ENCODE assay signal across 26 cellular contexts in the genomic region with DNA sequence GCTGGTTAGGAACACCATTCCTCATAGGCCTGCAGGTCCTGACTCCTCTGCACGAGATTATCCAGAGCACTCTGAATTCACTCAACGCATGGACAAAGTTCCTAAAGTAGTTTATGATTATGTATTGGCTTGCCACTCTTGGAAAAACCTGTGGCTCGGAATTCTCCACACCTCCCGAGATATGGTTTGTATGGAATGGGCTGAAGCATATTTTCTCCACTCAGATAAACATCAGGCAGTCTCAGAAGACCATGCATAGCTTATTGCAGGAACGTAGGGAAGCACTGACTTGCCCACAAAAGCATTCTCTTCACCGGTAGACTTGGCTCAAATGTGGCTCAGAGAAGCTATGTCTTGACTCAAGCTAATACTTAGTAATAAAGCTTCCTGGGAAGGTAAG.
DNase-seq lines count a peak whose midpoint lies in the region; ATAC-seq, FAIRE-seq and TF ChIP-seq lines count a peak whose summit lies in the region.
"Had no signal": no experiment of that assay in that cellular context is flagged by ENCODE, and none has a peak within 500 bp of the region (broad histone marks: within the 10 kb centered on the region; RNA-seq: fewer than 3 reads in every experiment).

No MANE protein-coding gene starts in this region.

- FAIRE-seq in TTC549 (lab: Jason Lieb, UNC) = peak; percentile 5
- FAIRE-seq: A204.1, GM12891, GM19239 had no signal

- H3K4me1 ChIP-seq in GM23338 (ENCODE audit: insufficient read depth) = no peaks in the 10 kb centered on the region
- H3K4me1 ChIP-seq in hepatocyte (ENCODE audit: insufficient read depth) = peaks cover 5% of the 10 kb centered on the region
- no peaks in the 10 kb centered on the region for H3K4me1 ChIP-seq in naive thymus-derived CD4-positive, alpha-beta T cell (ENCODE audit: control insufficient read depth in 2 of 2, insufficient read depth in 2 of 2, low read length in 2 of 2)
- H3K4me1 ChIP-seq: BE2C, BLaER1 had no signal

- ATAC-seq in GM23338 (no peak), T-helper 17 cell (no peak)
- no peak for ATAC-seq in naive thymus-derived CD4-positive, alpha-beta T cell

- H3K9me3 ChIP-seq in hepatocyte (ENCODE audit: low read depth) (no peaks in the 10 kb centered on the region), T-helper 17 cell (ENCODE audit: control insufficient read depth, low read length, poor library complexity, severe bottlenecking) (no peaks in the 10 kb centered on the region)
- H3K9me3 ChIP-seq in naive thymus-derived CD4-positive, alpha-beta T cell (ENCODE audit: control insufficient read depth in 2 of 3, low read length in 3 of 3) = no peaks in the 10 kb centered on the region
- H3K9me3 ChIP-seq: BE2C, BLaER1 had no signal

- H3K4me1 Mint-ChIP-seq in GM23338 = no peaks in the 10 kb centered on the region
- no peaks in the 10 kb centered on the region for H3K4me1 Mint-ChIP-seq in activated naive CD8-positive, alpha-beta T cell treated with anti-CD3 and anti-CD28 coated beads for 36 hours
- no peaks in the 10 kb centered on the region for H3K4me1 Mint-ChIP-seq in naive thymus-derived CD4-positive, alpha-beta T cell
- H3K4me1 Mint-ChIP-seq in T-helper 17 cell = no peaks in the 10 kb centered on the region
- H3K4me1 Mint-ChIP-seq: CD14-positive monocyte; CD4-positive, alpha-beta memory T cell; CD4-positive, CD25-positive, alpha-beta regulatory T cell; CD8-positive, alpha-beta memory T cell had no signal

- H3K9me2 ChIP-seq in GM23338 (ENCODE audit: insufficient read depth) (no peaks in the 10 kb centered on the region), hepatocyte (replicated peaks; ENCODE audit: insufficient read depth) (no peaks in the 10 kb centered on the region)

- no peak overlapping the region for H3K27ac Mint-ChIP-seq in GM23338
- no peak overlapping the region for H3K27ac Mint-ChIP-seq in activated naive CD8-positive, alpha-beta T cell treated with anti-CD3 and anti-CD28 coated beads for 36 hours
- H3K27ac Mint-ChIP-seq in naive thymus-derived CD4-positive, alpha-beta T cell = no peak overlapping the region
- H3K27ac Mint-ChIP-seq in T-helper 17 cell = no peak overlapping the region
- H3K27ac Mint-ChIP-seq: CD4-positive, alpha-beta memory T cell; CD4-positive, CD25-positive, alpha-beta regulatory T cell; CD8-positive, alpha-beta memory T cell had no signal

- H3K36me3 Mint-ChIP-seq in GM23338 (ENCODE audit: low read depth) (no peaks in the 10 kb centered on the region), T-helper 17 cell (ENCODE audit: low read depth) (no peaks in the 10 kb centered on the region)
- no peaks in the 10 kb centered on the region for H3K36me3 Mint-ChIP-seq in activated naive CD8-positive, alpha-beta T cell treated with anti-CD3 and anti-CD28 coated beads for 36 hours
- no peaks in the 10 kb centered on the region for H3K36me3 Mint-ChIP-seq in naive thymus-derived CD4-positive, alpha-beta T cell
- H3K36me3 Mint-ChIP-seq: CD14-positive monocyte; CD4-positive, alpha-beta memory T cell; CD4-positive, CD25-positive, alpha-beta regulatory T cell had no signal

- CTCF ChIA-PET in naive thymus-derived CD4-positive, alpha-beta T cell (lab: Charles Lee) = no interaction called here

- H3K4me3 Mint-ChIP-seq in GM23338 = no peak overlapping the region
- H3K4me3 Mint-ChIP-seq in activated naive CD8-positive, alpha-beta T cell treated with anti-CD3 and anti-CD28 coated beads for 36 hours = no peak overlapping the region
- H3K4me3 Mint-ChIP-seq in naive thymus-derived CD4-positive, alpha-beta T cell = no peak overlapping the region
- H3K4me3 Mint-ChIP-seq in T-helper 17 cell = no peak overlapping the region
- H3K4me3 Mint-ChIP-seq: CD14-positive monocyte; CD4-positive, alpha-beta memory T cell; CD4-positive, CD25-positive, alpha-beta regulatory T cell; CD8-positive, alpha-beta memory T cell had no signal

- H3K36me3 ChIP-seq in GM23338 (ENCODE audit: insufficient read depth) = no peaks in the 10 kb centered on the region
- no peaks in the 10 kb centered on the region for H3K36me3 ChIP-seq in hepatocyte (replicated peaks; ENCODE audit: insufficient read depth, low read depth)
- no peaks in the 10 kb centered on the region for H3K36me3 ChIP-seq in naive thymus-derived CD4-positive, alpha-beta T cell (ENCODE audit: control insufficient read depth in 2 of 3, insufficient read depth in 3 of 3, low read length in 3 of 3)
- H3K36me3 ChIP-seq: BE2C, BLaER1 had no signal

- intact Hi-C loops in naive thymus-derived CD4-positive, alpha-beta T cell (cut with micrococcal nuclease) = no loop called here

- H4K20me1 ChIP-seq in GM23338 (replicated peaks; ENCODE audit: insufficient read depth) = no peaks in the 10 kb centered on the region
- H4K20me1 ChIP-seq in hepatocyte (ENCODE audit: insufficient read depth, poor library complexity, severe bottlenecking) = no peaks in the 10 kb centered on the region
- H4K20me1 ChIP-seq: BLaER1 had no signal

- H3K9me3 Mint-ChIP-seq in GM23338 = no peaks in the 10 kb centered on the region
- H3K9me3 Mint-ChIP-seq in activated naive CD8-positive, alpha-beta T cell treated with anti-CD3 and anti-CD28 coated beads for 36 hours = no peaks in the 10 kb centered on the region
- peaks cover 0 to 7% (median 0%) of the 10 kb centered on the region in 11 donors for H3K9me3 Mint-ChIP-seq in naive thymus-derived CD4-positive, alpha-beta T cell

- no peaks in the 10 kb centered on the region for H3F3A ChIP-seq in GM23338 (replicated peaks; ENCODE audit: low read depth)

- POLR2A ChIA-PET in naive thymus-derived CD4-positive, alpha-beta T cell (lab: Charles Lee) = no interaction called here

- WGBS in hepatocyte (ENCODE audit: low lambda C conversion rate, missing lambda C conversion rate) = 71% methylated on average over 6 of the region's 6 CpGs

- H3K4me3 ChIP-seq in GM23338 (no peak overlapping the region), hepatocyte (no peak overlapping the region)
- no peak overlapping the region for H3K4me3 ChIP-seq in naive thymus-derived CD4-positive, alpha-beta T cell (ENCODE audit: low read length)
- H3K4me3 ChIP-seq: BLaER1 had no signal

- H3K79me2 ChIP-seq in GM23338 (replicated peaks; ENCODE audit: insufficient read depth) = no peaks in the 10 kb centered on the region
- no peaks in the 10 kb centered on the region for H3K79me2 ChIP-seq in hepatocyte

- 0 out of 2 replicates have a peak overlapping the region, but pooled peaks have one; percentile 28 for H2AFZ ChIP-seq in GM23338
- no peak overlapping the region for H2AFZ ChIP-seq in hepatocyte

- no peaks in the 10 kb centered on the region for H3K27me3 ChIP-seq in GM23338 (ENCODE audit: insufficient read depth)
- no peaks in the 10 kb centered on the region for H3K27me3 ChIP-seq in hepatocyte
- H3K27me3 ChIP-seq in naive thymus-derived CD4-positive, alpha-beta T cell (ENCODE audit: control insufficient read depth in 2 of 2, insufficient read depth in 2 of 2, low read length in 2 of 2) = no peaks in the 10 kb centered on the region
- H3K27me3 ChIP-seq: BE2C, BLaER1 had no signal

- TF ChIP-seq CTCF in GM23338 (conservative IDR thresholded peaks at IDR 0.05; ENCODE audit: low read depth in 2 of 2) (no peak), hepatocyte (IDR thresholded peaks at IDR 0.05; ENCODE audit: poor library complexity) (no peak)

- H3K27ac ChIP-seq in GM23338 (ENCODE audit: low read depth) (no peak overlapping the region), hepatocyte (peak overlapping the region; percentile 38)
- no peak overlapping the region for H3K27ac ChIP-seq in naive thymus-derived CD4-positive, alpha-beta T cell (ENCODE audit: low read depth, low read length)
- H3K27ac ChIP-seq: BLaER1 had no signal

- DNase-seq in GM23338 (ENCODE audit: low spot score) (no peak), hepatocyte (ENCODE audit: low spot score) (no peak), NCI-H446 treated with DMSO at 0.1 percent for 48 hours (lab: John Stamatoyannopoulos, UW) (no peak), T-helper 17 cell (no peak)
- DNase-seq in activated naive CD8-positive, alpha-beta T cell treated with anti-CD3 and anti-CD28 coated beads for 36 hours = no peak
- no peak for DNase-seq in naive thymus-derived CD4-positive, alpha-beta T cell
- DNase-seq: 8988T; ACHN; BE2C; C1 segment of cervical spinal cord; CD4-positive, alpha-beta memory T cell; CD4-positive, CD25-positive, alpha-beta regulatory T cell; CD8-positive, alpha-beta memory T cell; COR-L47; DMS 273 treated with DMSO at 0.1 percent for 48 hours; DMS153; DMS53; DND-41; EL; GF-D8 had no signal

- H3K4me2 ChIP-seq in GM23338 (no peak overlapping the region), hepatocyte (no peak overlapping the region)
- H3K4me2 ChIP-seq: BLaER1 had no signal

- H3K27me3 Mint-ChIP-seq in GM23338 (ENCODE audit: insufficient read depth, low read depth, poor library complexity) (no peaks in the 10 kb centered on the region), T-helper 17 cell (peaks cover 27% of the 10 kb centered on the region)
- H3K27me3 Mint-ChIP-seq in activated naive CD8-positive, alpha-beta T cell treated with anti-CD3 and anti-CD28 coated beads for 36 hours = peaks cover 12% of the 10 kb centered on the region
- peaks cover 2 to 38% (median 17%) of the 10 kb centered on the region in 5 donors for H3K27me3 Mint-ChIP-seq in naive thymus-derived CD4-positive, alpha-beta T cell

TF ChIP-seq in GM23338, 12 proteins besides CTCF, POLR2A, EP300 and RAD21 (continues in another document):
- TF ChIP-seq, protein P1, sequence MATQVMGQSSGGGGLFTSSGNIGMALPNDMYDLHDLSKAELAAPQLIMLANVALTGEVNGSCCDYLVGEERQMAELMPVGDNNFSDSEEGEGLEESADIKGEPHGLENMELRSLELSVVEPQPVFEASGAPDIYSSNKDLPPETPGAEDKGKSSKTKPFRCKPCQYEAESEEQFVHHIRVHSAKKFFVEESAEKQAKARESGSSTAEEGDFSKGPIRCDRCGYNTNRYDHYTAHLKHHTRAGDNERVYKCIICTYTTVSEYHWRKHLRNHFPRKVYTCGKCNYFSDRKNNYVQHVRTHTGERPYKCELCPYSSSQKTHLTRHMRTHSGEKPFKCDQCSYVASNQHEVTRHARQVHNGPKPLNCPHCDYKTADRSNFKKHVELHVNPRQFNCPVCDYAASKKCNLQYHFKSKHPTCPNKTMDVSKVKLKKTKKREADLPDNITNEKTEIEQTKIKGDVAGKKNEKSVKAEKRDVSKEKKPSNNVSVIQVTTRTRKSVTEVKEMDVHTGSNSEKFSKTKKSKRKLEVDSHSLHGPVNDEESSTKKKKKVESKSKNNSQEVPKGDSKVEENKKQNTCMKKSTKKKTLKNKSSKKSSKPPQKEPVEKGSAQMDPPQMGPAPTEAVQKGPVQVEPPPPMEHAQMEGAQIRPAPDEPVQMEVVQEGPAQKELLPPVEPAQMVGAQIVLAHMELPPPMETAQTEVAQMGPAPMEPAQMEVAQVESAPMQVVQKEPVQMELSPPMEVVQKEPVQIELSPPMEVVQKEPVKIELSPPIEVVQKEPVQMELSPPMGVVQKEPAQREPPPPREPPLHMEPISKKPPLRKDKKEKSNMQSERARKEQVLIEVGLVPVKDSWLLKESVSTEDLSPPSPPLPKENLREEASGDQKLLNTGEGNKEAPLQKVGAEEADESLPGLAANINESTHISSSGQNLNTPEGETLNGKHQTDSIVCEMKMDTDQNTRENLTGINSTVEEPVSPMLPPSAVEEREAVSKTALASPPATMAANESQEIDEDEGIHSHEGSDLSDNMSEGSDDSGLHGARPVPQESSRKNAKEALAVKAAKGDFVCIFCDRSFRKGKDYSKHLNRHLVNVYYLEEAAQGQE (IDR thresholded peaks at IDR 0.05; ENCODE audit: unreplicated experiment) = no peak
